8 cellular contexts compared by ENCODE assay signal in the genomic region with DNA sequence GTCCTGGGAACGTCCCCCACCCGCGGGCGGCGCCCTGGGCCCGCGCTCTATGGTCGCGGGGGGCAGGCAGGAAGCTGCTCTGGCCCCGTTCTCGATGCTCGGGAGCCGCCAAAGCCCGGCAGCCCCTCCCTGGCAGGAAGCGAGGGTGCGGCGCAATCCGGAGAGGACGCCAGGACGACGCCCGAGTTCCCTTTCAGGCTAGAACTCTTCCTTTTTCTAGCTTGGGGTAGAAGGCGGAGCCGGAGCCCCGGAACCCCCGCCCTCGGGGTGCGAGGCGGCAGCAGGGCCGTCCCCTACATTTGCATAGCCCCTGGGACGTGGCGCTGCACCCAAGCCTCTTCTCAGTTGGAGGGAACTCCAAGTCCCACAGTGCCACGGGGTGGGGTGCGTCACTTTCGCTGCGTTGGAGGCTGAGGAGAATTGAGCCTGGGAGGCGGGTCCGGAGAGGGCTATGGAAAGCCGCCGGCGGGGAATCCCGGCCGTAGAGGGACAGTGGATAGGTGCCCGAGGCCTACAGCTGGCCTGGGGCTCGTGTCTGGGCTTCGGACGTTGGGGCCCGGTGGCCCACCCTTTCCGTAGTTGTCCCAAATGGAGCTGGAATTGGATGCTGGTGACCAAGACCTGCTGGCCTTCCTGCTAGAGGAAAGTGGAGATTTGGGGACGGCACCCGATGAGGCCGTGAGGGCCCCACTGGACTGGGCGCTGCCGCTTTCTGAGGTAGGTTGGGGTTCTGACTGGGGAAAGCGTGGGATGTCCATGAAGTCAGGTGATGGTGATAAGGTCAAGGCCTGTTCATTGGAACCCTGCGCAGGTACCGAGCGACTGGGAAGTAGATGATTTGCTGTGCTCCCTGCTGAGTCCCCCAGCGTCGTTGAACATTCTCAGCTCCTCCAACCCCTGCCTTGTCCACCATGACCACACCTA. TPM values are rescaled to one million over a fixed set of nuclear protein-coding genes. Genes with fewer than 3 reads are reported as not detected.
DNase-seq lines count a peak whose midpoint lies in the region; ATAC-seq lines count a peak whose summit lies in the region.

A gene with protein sequence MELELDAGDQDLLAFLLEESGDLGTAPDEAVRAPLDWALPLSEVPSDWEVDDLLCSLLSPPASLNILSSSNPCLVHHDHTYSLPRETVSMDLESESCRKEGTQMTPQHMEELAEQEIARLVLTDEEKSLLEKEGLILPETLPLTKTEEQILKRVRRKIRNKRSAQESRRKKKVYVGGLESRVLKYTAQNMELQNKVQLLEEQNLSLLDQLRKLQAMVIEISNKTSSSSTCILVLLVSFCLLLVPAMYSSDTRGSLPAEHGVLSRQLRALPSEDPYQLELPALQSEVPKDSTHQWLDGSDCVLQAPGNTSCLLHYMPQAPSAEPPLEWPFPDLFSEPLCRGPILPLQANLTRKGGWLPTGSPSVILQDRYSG (plus strand): TSS at position 482 of the 924 bp plus-strand sequence. CDS start 107 bp downstream, at position 589.
TLN1 (minus strand) TSS at position 11 of the 924 bp plus-strand sequence. CDS start 6,501 bp downstream, outside the sequence.

- H3K4me3 ChIP-seq in mononuclear cell (ENCODE audit: low read length), result peak within 1 kb of the TSS; percentile 77

- peak; percentile 96 for DNase-seq in DMS153 (lab: John Stamatoyannopoulos, UW)
- peak; percentile 99 for DNase-seq in OCI-M1 (lab: John Stamatoyannopoulos, UW)
- DNase-seq in activated T-cell treated with anti-CD3 and anti-CD28 coated beads for 24 hours (ENCODE audit: low read depth), result peak; percentile 96
- peak; percentile 88 for DNase-seq in epidermal melanocyte (ENCODE audit: insufficient read length, low spot score)
- peak; percentile 94 for DNase-seq in stimulated activated CD8-positive, alpha-beta memory T cell treated with anti-CD3 and anti-CD28 coated beads, Interleukin-4, amount 100 ng/mL, for 24 hours (ENCODE audit: low read depth)

- H3K4me1 ChIP-seq in mononuclear cell (ENCODE audit: insufficient read depth, low read length), result peaks cover 64% of the 10 kb centered on the region

- peak within 1 kb of the TSS in 1 of 3 donors; percentile 93 for H3K27ac Mint-ChIP-seq in IgD-negative memory B cell

- no peaks in the 10 kb centered on the region for H3K9me3 ChIP-seq in mononuclear cell (ENCODE audit: low read depth, low read length)

- H3K9me3 Mint-ChIP-seq in IgD-negative memory B cell, result no peaks in the 10 kb centered on the region

- H3K4me1 Mint-ChIP-seq in IgD-negative memory B cell, result peaks cover 20 to 26% (median 24%) of the 10 kb centered on the region in 3 donors

- no peaks in the 10 kb centered on the region for H3K27me3 Mint-ChIP-seq in IgD-negative memory B cell

- H3K27me3 ChIP-seq in mononuclear cell (ENCODE audit: insufficient read depth, low read length), result no peaks in the 10 kb centered on the region

- peaks cover 3% of the 10 kb centered on the region for H3K36me3 Mint-ChIP-seq in IgD-negative memory B cell

- peak; percentile 74 for ATAC-seq in GM21529 (IDR thresholded peaks at IDR 0.05; ENCODE audit: unreplicated experiment)

- H3K4me3 Mint-ChIP-seq in IgD-negative memory B cell, result peak within 1 kb of the TSS in 1 of 4 donors; percentile 92

RNA-seq across cellular contexts. Expression of the first gene that starts in this region (rescaled TPM):
- 29.3 TPM for polyA plus RNA-seq in IgD-negative memory B cell
- 15.7 TPM for total RNA-seq in mononuclear cell

RNA-seq across cellular contexts. Expression of gene TLN1, which starts in this region (rescaled TPM):
- 106 TPM for polyA plus RNA-seq in IgD-negative memory B cell
- total RNA-seq in mononuclear cell, result 195 TPM

Comparison
In these comparisons a context has a peak if more than half of its experiments do, and no peak if none do; other contexts are left out.
1. Peak in every context shown above with its lines: DNase-seq, ATAC-seq and H3K4me3 ChIP-seq.